8 cellular contexts compared by ENCODE assay signal in the genomic region with DNA sequence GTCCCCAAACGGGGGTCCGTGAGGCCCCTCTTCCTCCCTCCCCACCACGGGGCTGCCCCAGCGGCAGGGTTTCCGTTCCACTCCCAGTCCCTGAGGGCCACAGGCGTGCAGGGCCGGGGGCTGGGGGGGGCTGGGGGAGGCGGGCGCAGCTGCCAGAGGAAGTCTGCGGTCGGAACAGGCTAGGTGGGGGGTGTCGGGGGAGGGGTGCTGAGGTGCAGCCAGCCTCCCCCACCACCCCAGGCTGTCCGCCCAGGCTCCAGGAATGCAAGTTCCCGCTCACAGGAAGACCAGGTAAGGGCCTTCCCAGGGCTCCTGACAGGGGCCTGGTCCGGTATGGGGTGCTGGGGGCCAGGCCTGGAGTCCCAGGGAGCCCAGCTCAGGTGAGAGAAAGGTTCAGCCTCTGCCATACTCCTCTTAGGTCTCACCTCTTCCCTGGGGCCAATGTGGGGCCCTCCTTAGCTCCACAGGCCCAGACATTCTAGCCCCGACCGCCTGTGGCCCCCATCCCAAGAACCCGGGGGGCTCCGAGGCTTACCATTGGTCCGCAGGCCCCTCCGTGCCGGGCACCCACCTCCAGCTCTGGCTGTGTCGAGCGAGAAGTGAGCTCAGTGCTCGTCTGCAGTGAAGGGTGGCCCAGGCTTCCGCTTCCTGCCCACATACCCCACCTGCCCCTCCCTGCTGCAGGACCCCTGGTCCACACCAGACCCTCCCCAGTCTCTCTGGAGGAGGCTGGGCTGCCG.
DNase-seq lines count a peak whose midpoint lies in the region; ATAC-seq and TF ChIP-seq lines count a peak whose summit lies in the region.

A gene with protein sequence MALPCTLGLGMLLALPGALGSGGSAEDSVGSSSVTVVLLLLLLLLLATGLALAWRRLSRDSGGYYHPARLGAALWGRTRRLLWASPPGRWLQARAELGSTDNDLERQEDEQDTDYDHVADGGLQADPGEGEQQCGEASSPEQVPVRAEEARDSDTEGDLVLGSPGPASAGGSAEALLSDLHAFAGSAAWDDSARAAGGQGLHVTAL (minus strand): TSS at position 601 of the 740 bp plus-strand sequence. CDS start 63 bp downstream, at position 538.

- no peak within 1 kb of the TSS for H3K4me3 ChIP-seq in MM.1S (ENCODE audit: low read length)

- H3K9me2 ChIP-seq in MM.1S (replicated peaks; ENCODE audit: insufficient read depth, low read length) = no peaks in the 10 kb centered on the region

- peak; percentile 32 for ATAC-seq in GM19324 (IDR thresholded peaks at IDR 0.05; ENCODE audit: low FRiP score, unreplicated experiment)
- no peak for ATAC-seq in GM19467 (IDR thresholded peaks at IDR 0.05; ENCODE audit: unreplicated experiment)

- no peak within 1 kb of the TSS for H3K4me2 ChIP-seq in MM.1S (ENCODE audit: low read depth, low read length)

- DNase-seq in UCSD-AML1 (lab: John Stamatoyannopoulos, UW; ENCODE audit: unreplicated experiment) (peak; percentile 82), MM.1S (no peak), NCI-H2029 treated with DMSO at 0.1 percent for 48 hours (lab: John Stamatoyannopoulos, UW) (no peak), DMS53 treated with DMSO at 0.1 percent for 48 hours (lab: John Stamatoyannopoulos, UW; ENCODE audit: unreplicated experiment) (no peak)
- DNase-seq in effector CD4-positive, alpha-beta T cell = peak; percentile 71
- DNase-seq in stimulated activated CD4-positive, alpha-beta T cell treated with anti-CD3 and anti-CD28 coated beads, Interleukin-4, amount 100 ng/mL, for 4 hours = peak; percentile 74

- no peaks in the 10 kb centered on the region for H3F3A ChIP-seq in MM.1S (ENCODE audit: insufficient read depth, low read length)

- no peak within 1 kb of the TSS for H2AFZ ChIP-seq in MM.1S (ENCODE audit: low read length)

- no peaks in the 10 kb centered on the region for H3K27me3 ChIP-seq in MM.1S (replicated peaks; ENCODE audit: insufficient read depth, low read length)

- no peaks in the 10 kb centered on the region; the same call in 1 of the 2 replicates for H3K36me3 ChIP-seq in MM.1S (replicated peaks; ENCODE audit: insufficient read depth, low read length)

- H3K79me2 ChIP-seq in MM.1S (ENCODE audit: low read length) = no peaks in the 10 kb centered on the region

- H3K4me1 ChIP-seq in MM.1S (ENCODE audit: low read length) = no peaks in the 10 kb centered on the region

- TF ChIP-seq CTCF in MM.1S (IDR thresholded peaks at IDR 0.05; ENCODE audit: low read length) = no peak

- H3K9ac ChIP-seq in MM.1S (ENCODE audit: low read length) = no peak within 1 kb of the TSS

- no peaks in the 10 kb centered on the region for H4K20me1 ChIP-seq in MM.1S (ENCODE audit: insufficient read depth, low read length)

- no peaks in the 10 kb centered on the region for H3K9me3 ChIP-seq in MM.1S (replicated peaks; ENCODE audit: insufficient read depth, low read length)

- H3K27ac ChIP-seq in MM.1S (ENCODE audit: low read length) = no peak within 1 kb of the TSS

Comparison
In these comparisons a context has a peak if more than half of its experiments do, and no peak if none do; other contexts are left out.
1. DNase-seq: peak in UCSD-AML1 (single experiment), effector CD4-positive, alpha-beta T cell (single experiment) and stimulated activated CD4-positive, alpha-beta T cell treated with anti-CD3 and anti-CD28 coated beads, Interleukin-4, amount 100 ng/mL, for 4 hours (2 of 2); none in MM.1S (single experiment), NCI-H2029 treated with DMSO at 0.1 percent for 48 hours (single experiment) and DMS53 treated with DMSO at 0.1 percent for 48 hours (single experiment).